In the genomic region with DNA sequence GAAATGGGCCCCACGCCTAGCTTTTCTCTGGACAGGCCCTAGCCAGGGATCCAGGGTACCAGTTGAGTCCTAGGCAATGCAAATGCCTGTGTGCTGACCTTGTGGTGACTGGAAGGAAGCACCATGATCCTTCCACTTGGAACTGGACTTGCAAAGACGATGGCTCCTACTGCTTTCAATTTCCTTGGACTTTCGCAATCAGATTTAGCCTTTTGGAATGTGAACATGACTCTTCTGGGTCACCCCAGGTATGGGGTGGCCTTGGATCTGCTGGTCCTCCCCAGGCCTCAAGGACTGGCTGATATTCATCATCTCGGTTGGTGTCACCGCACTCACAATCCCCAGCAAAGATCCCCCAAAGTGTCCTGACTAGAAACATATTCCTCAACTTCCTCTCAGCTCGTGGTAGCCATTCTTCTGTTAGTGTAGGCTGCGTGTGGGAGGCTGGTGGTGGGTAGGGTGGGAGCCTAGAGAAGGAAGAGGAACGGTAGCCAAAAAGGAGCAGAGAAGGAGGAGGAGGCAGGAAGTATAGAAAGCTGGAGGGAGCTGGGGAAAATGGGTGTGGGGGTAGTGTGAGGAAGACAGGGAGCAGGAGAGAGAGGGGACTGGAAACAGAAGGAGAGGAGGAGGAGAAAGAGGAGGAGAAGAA, we compare ENCODE assay signal across 12 cellular contexts.
DNase-seq lines count a peak whose midpoint lies in the region; ATAC-seq and TF ChIP-seq lines count a peak whose summit lies in the region.
"Had no signal": no experiment of that assay in that cellular context is flagged by ENCODE, and none has a peak within 500 bp of the region (broad histone marks: within the 10 kb centered on the region; RNA-seq: fewer than 3 reads in every experiment).

No MANE protein-coding gene starts in this region.

- 78 to 81% methylated on average over 5 to 8 of the region's 8 CpGs for WGBS in endodermal cell (ENCODE audit: insufficient coverage in 1 of 2, insufficient read length in 1 of 2), 2 experiments

- CTCF ChIA-PET in HEK293 (lab: Yijun Ruan, JAX), result no interaction called here

- TF ChIP-seq POLR2A in NB4 (IDR thresholded peaks at IDR 0.05; ENCODE audit: extremely low read depth, insufficient read length), result no peak

- H3K27me3 ChIP-seq in endodermal cell (ENCODE audit: control insufficient read depth, insufficient read depth, low read length, poor library complexity, severe bottlenecking), result peaks cover 53% of the 10 kb centered on the region

- no peak overlapping the region for H3K9ac ChIP-seq in endodermal cell (ENCODE audit: extremely low read depth, low read length, poor library complexity, severe bottlenecking)

- H3K4me1 ChIP-seq in HEK293 (ENCODE audit: control insufficient read depth, insufficient read depth, low read length) (no peaks in the 10 kb centered on the region), endodermal cell (ENCODE audit: control insufficient read depth, insufficient read depth, low read length) (peaks cover 3% of the 10 kb centered on the region)
- H3K4me1 ChIP-seq: Caco-2, Peyer's patch had no signal

- no peaks in the 10 kb centered on the region for H3K36me3 ChIP-seq in HEK293 (ENCODE audit: control insufficient read depth in 2 of 2, insufficient read depth in 1 of 2, low read length in 2 of 2)
- H3K36me3 ChIP-seq in endodermal cell (ENCODE audit: control insufficient read depth, insufficient read depth, low read length), result no peaks in the 10 kb centered on the region
- H3K36me3 ChIP-seq: Peyer's patch had no signal

- H3K27ac ChIP-seq in HEK293 (ENCODE audit: extremely low read depth, low read depth, low read length), result no peak overlapping the region
- H3K27ac ChIP-seq in endodermal cell (ENCODE audit: low read depth, low read length), result no peak overlapping the region
- no peak overlapping the region for H3K27ac ChIP-seq in coronary artery
- H3K27ac ChIP-seq: Peyer's patch had no signal

- H3K9me3 ChIP-seq in HEK293 (ENCODE audit: control insufficient read depth, insufficient read depth, low read depth, low read length), result no peaks in the 10 kb centered on the region
- no peaks in the 10 kb centered on the region for H3K9me3 ChIP-seq in endodermal cell (ENCODE audit: control insufficient read depth, low read length)
- H3K9me3 ChIP-seq: Caco-2, Peyer's patch had no signal

- H3K9me3 Mint-ChIP-seq in endodermal cell, result no peaks in the 10 kb centered on the region

- no peak overlapping the region for H3K4me3 ChIP-seq in HEK293 (ENCODE audit: low read depth, low read length)
- H3K4me3 ChIP-seq in NB4 (ENCODE audit: low read depth, low read length), result no peak overlapping the region
- peak overlapping the region; percentile 72 for H3K4me3 ChIP-seq in endodermal cell (ENCODE audit: low read length)
- no peak overlapping the region for H3K4me3 ChIP-seq in coronary artery
- H3K4me3 ChIP-seq: Peyer's patch had no signal

- no peak for ATAC-seq in GM18511 (IDR thresholded peaks at IDR 0.05; ENCODE audit: unreplicated experiment)

- no peak for TF ChIP-seq CTCF in HEK293 (tag by site-specific recombination; IDR thresholded peaks at IDR 0.05)
- no peak for TF ChIP-seq CTCF in NB4 (IDR thresholded peaks at IDR 0.05; ENCODE audit: low read depth, low read length)
- TF ChIP-seq CTCF in endodermal cell (conservative IDR thresholded peaks at IDR 0.05), result no peak
- TF ChIP-seq CTCF in coronary artery (IDR thresholded peaks at IDR 0.05), result no peak

- H3K36me3 Mint-ChIP-seq in endodermal cell (ENCODE audit: low read depth), result no peaks in the 10 kb centered on the region

- H3K4me1 Mint-ChIP-seq in endodermal cell, result peaks cover 14% of the 10 kb centered on the region

- no peak overlapping the region for H3K27ac Mint-ChIP-seq in endodermal cell

- DNase-seq in CD1c-positive myeloid dendritic cell (ENCODE audit: extremely low spot score) (peak; percentile 30), NB4 (ENCODE audit: low read depth) (peak; percentile 55), endodermal cell (no peak), coronary artery (ENCODE audit: low spot score) (no peak), T-helper 1 cell (no peak)
- DNase-seq: Caco-2, NCI-H1092 treated with DMSO at 0.1 percent for 48 hours, NCI-H2081 treated with DMSO at 0.1 percent for 48 hours, NCI-H510A treated with DMSO at 0.1 percent for 48 hours, Peyer's patch had no signal

- POLR2A ChIA-PET in HEK293 (lab: Yijun Ruan, JAX), result interaction anchor here (0.6 kb wide), 1 partner anchor 19 kb away, joined by 3 read pairs; no protein-coding TSS in a partner anchor

- H3K4me3 Mint-ChIP-seq in endodermal cell, result peak overlapping the region; percentile 66

- H3K27me3 Mint-ChIP-seq in endodermal cell (ENCODE audit: insufficient read depth), result peaks cover 61% of the 10 kb centered on the region

TF ChIP-seq in HEK293, 187 proteins besides CTCF, POLR2A, EP300 and RAD21:
- TF ChIP-seq ZNF19 (tag by site-specific recombination; IDR thresholded peaks at IDR 0.05; ENCODE audit: low read depth) (no peak), EGR2 (tag by site-specific recombination; IDR thresholded peaks at IDR 0.05; ENCODE audit: low read depth) (peak; percentile 88), ZFHX2 (tag by site-specific recombination; conservative IDR thresholded peaks at IDR 0.05) (peak; percentile 84)
TF ChIP-seq in HEK293: peak in this region for 2.

Comparison
In these comparisons a context has a peak if more than half of its experiments do, and no peak if none do; other contexts are left out.
1. DNase-seq: peak in CD1c-positive myeloid dendritic cell (single experiment) and NB4 (single experiment); none in endodermal cell (single experiment), coronary artery (single experiment) and T-helper 1 cell (0 of 5).